15 cellular contexts compared by ENCODE assay signal in the genomic region with DNA sequence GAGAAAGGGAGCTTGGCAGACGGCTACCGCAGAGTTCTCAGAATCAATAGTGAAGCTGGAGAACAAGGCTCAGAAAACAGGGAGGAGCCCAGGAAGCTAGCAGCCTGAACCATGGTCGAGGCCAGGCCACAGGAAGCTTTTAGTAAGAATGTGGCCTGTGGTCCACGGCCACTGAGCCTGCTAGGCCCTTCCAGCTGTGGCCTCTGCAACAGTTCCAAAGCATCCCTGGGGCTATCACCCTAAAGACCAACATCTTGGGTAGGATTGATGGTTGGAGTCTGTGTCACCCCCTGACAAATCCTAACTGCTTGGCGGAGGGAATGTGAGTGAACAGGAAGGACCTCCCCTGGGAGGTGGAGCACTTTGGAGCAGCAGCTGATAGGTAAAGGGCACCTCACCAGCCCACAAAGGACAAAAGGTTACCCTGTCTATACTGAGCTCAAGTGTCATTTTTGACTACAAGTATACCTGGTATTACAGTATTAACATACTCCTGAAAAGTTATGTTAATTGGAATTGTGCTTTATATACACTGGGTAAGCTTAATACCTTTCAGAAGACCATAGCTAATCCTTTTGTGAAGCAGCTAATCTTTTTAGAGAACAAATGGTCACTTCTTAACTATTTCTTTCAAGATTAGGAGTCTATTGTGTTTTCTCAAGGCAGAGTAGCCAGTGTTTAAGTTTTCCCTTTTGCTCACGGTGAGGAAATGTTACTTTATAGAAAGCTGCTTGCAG. TPM values are rescaled to one million over a fixed set of nuclear protein-coding genes. Genes with fewer than 3 reads are reported as not detected.
A peak's percentile ranks its signal among the peaks of the same experiment; 100 is the strongest.
DNase-seq lines count a peak whose midpoint lies in the region; TF ChIP-seq lines count a peak whose summit lies in the region.
"Had no signal": no experiment of that assay in that cellular context is flagged by ENCODE, and none has a peak within 500 bp of the region (broad histone marks: within the 10 kb centered on the region; RNA-seq: fewer than 3 reads in every experiment).

No MANE protein-coding gene starts in this region.

- H3K4me3 ChIP-seq in Loucy (ENCODE audit: low read length, poor library complexity, severe bottlenecking) = no peak overlapping the region
- no peak overlapping the region for H3K4me3 ChIP-seq in neutrophil (ENCODE audit: low read depth in 1 of 2, low read length in 1 of 2)
- H3K4me3 ChIP-seq: skin epidermis, suprapubic skin had no signal

- peak overlapping the region; percentile 71 for H3K27ac ChIP-seq in neutrophil
- H3K27ac ChIP-seq in substantia nigra (ENCODE audit: low read depth, low read length, poor library complexity, severe bottlenecking) = no peak overlapping the region
- H3K27ac ChIP-seq: suprapubic skin had no signal

- peak overlapping the region; percentile 29 for H3K4me2 ChIP-seq in Loucy (ENCODE audit: low read depth, low read length, poor library complexity, severe bottlenecking)

- no peaks in the 10 kb centered on the region for H3K9me3 ChIP-seq in Loucy (ENCODE audit: insufficient read depth, low read depth, low read length)
- no peaks in the 10 kb centered on the region for H3K9me3 ChIP-seq in neutrophil
- H3K9me3 ChIP-seq: suprapubic skin had no signal

- H3K9me2 ChIP-seq in Loucy (replicated peaks; ENCODE audit: low read depth, low read length) = no peaks in the 10 kb centered on the region

- no peaks in the 10 kb centered on the region for H3K36me3 ChIP-seq in Loucy (ENCODE audit: insufficient read depth, low read length)
- H3K36me3 ChIP-seq in neutrophil = no peaks in the 10 kb centered on the region
- H3K36me3 ChIP-seq: suprapubic skin had no signal

- peaks cover 20% of the 10 kb centered on the region for H3K4me1 ChIP-seq in Loucy (ENCODE audit: insufficient read depth, low read length, poor library complexity, severe bottlenecking)
- peaks cover 76% of the 10 kb centered on the region in 2 experiments for H3K4me1 ChIP-seq in neutrophil (ENCODE audit: control insufficient read depth in 1 of 2, insufficient read depth in 1 of 2, low read depth in 1 of 2, low read length in 1 of 2)

- no peaks in the 10 kb centered on the region for H3F3A ChIP-seq in Loucy (ENCODE audit: low read depth)

- H3K27me3 ChIP-seq in Loucy (ENCODE audit: insufficient read depth, low read length, poor library complexity, severe bottlenecking) = no peaks in the 10 kb centered on the region
- H3K27me3 ChIP-seq in neutrophil = no peaks in the 10 kb centered on the region
- H3K27me3 ChIP-seq: suprapubic skin had no signal

- no peaks in the 10 kb centered on the region for H3K79me2 ChIP-seq in Loucy (ENCODE audit: insufficient read depth, low read length)

- no peak overlapping the region for H3K9ac ChIP-seq in Loucy (ENCODE audit: low read depth, low read length, poor library complexity, severe bottlenecking)

- no peaks in the 10 kb centered on the region for H4K20me1 ChIP-seq in Loucy (ENCODE audit: insufficient read depth, low read length, poor library complexity, severe bottlenecking)

- H2AFZ ChIP-seq in Loucy (ENCODE audit: low read length) = no peak overlapping the region

- peak; percentile 7 for DNase-seq in SKM-1 treated with dmso at 0.1 percent for 144 hours (lab: John Stamatoyannopoulos, UW; ENCODE audit: unreplicated experiment)
- peak; percentile 38 for DNase-seq in dermis blood vessel endothelial cell
- no peak for DNase-seq in CD1c-positive myeloid dendritic cell (ENCODE audit: extremely low spot score)
- no peak for DNase-seq in NCI-H1417 treated with DMSO at 0.1 percent for 48 hours (lab: John Stamatoyannopoulos, UW)
- no peak for DNase-seq in DMS53 (lab: John Stamatoyannopoulos, UW)
- no peak for DNase-seq in substantia nigra (lab: John Stamatoyannopoulos, UW)
- DNase-seq: activated CD4-positive, alpha-beta T cell treated with anti-CD3 and anti-CD28 coated beads, Interleukin-2, amount 10 ng/mL, durations not matched to agents 7 days and 5 days; foreskin fibroblast; HCEC 1CT; NCI-H1105 treated with DMSO at 0.1 percent for 48 hours; stimulated activated CD4-positive, alpha-beta T cell treated with anti-CD3 and anti-CD28 coated beads, Interleukin-4, amount 100 ng/mL, for 24 hours had no signal

- TF ChIP-seq CTCF in Loucy (conservative IDR thresholded peaks at IDR 0.05; ENCODE audit: low read length) (no peak), neutrophil (IDR thresholded peaks at IDR 0.05) (no peak)

RNA-seq across cellular contexts. Expression of a gene that starts 18.7 kb away (rescaled TPM):
- total RNA-seq in dermis blood vessel endothelial cell = 178 and 216 TPM in 2 replicates

RNA-seq across cellular contexts. Expression of a gene that starts 32.9 kb away (rescaled TPM):
- 0.19 TPM in 1 of 2 replicates, not detected in the other for total RNA-seq in dermis blood vessel endothelial cell
- total RNA-seq: activated CD4-positive, alpha-beta T cell treated with anti-CD3 and anti-CD28 coated beads, Interleukin-2, amount 10 ng/mL, durations not matched to agents 7 days and 5 days; suprapubic skin had no signal

Comparison
In these comparisons a context has a peak if more than half of its experiments do, and no peak if none do; other contexts are left out.
1. DNase-seq: peak in SKM-1 treated with dmso at 0.1 percent for 144 hours (single experiment) and dermis blood vessel endothelial cell (single experiment); none in CD1c-positive myeloid dendritic cell (single experiment), NCI-H1417 treated with DMSO at 0.1 percent for 48 hours (single experiment), DMS53 (single experiment) and substantia nigra (0 of 49).